Comparison of ENCODE assay signal across 18 cellular contexts in the genomic region with DNA sequence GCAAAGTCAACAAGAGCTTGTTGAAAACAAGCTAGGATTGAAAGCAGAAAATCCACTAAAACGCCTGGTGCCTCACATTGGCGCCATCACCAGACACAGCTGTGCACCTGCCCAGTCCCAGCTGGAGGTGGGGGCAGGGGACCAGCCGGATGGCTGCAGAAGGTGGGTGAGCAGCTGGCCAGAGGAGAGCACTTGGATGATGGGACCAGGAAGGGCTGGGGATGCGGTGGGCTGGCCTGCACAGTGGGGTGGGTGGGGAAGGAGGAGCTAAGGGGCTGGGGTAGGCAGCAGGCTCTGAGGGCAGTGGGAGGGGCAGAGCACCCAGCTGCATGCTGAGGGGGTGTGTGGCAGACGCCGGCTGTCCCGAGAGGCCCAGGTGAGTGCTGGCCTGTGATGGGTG.
"Had no signal": no experiment of that assay in that cellular context is flagged by ENCODE, and none has a peak within 500 bp of the region (broad histone marks: within the 10 kb centered on the region; RNA-seq: fewer than 3 reads in every experiment).

No MANE protein-coding gene starts in this region.

- DNase-seq: activated CD4-positive, alpha-beta T cell treated with anti-CD3 and anti-CD28 coated beads, Interleukin-2, amount 50 U/mL, for 4 hours; activated effector memory CD4-positive, alpha-beta T cell treated with anti-CD3 and anti-CD28 coated beads, Interleukin-2, amount 50 U/mL, for 16 hours; activated T-cell treated with anti-CD3 and anti-CD28 coated beads, Interleukin-2, amount 50 U/mL, for 1 hour; amniotic stem cell; effector memory CD8-positive, alpha-beta T cell; islet precursor cell; left lung; mucosa of descending colon; naive thymus-derived CD8-positive, alpha-beta T cell; nucleus accumbens; right cardiac atrium; thyroid gland had no signal

- FAIRE-seq: urothelium cell line had no signal

- ATAC-seq: activated CD4-positive, CD25-positive, alpha-beta regulatory T cell treated with anti-CD3 and anti-CD28 coated beads, Interleukin-2, amount 50 U/mL, for 24 hours; activated naive CD4-positive, alpha-beta T cell treated with anti-CD3 and anti-CD28 coated beads, Interleukin-2, amount 50 U/mL, for 72 hours; effector memory CD8-positive, alpha-beta T cell; gastroesophageal sphincter; left lung; mucosa of descending colon; naive thymus-derived CD8-positive, alpha-beta T cell; right cardiac atrium had no signal

- H3K4me1 ChIP-seq: thyroid gland had no signal

- H3K4me3 ChIP-seq: gastroesophageal sphincter, left lung, mucosa of descending colon, smooth muscle cell, thyroid gland had no signal

- H3K36me3 ChIP-seq: thyroid gland had no signal

- H3K9me3 ChIP-seq: gastroesophageal sphincter, left lung, mucosa of descending colon, thyroid gland had no signal

- H3K27me3 ChIP-seq: gastroesophageal sphincter, left lung, thyroid gland had no signal

- H3K27ac ChIP-seq: epithelial cell of prostate, gastroesophageal sphincter, left lung, thyroid gland had no signal
